ENCODE assay signal across 38 cellular contexts in the genomic region with DNA sequence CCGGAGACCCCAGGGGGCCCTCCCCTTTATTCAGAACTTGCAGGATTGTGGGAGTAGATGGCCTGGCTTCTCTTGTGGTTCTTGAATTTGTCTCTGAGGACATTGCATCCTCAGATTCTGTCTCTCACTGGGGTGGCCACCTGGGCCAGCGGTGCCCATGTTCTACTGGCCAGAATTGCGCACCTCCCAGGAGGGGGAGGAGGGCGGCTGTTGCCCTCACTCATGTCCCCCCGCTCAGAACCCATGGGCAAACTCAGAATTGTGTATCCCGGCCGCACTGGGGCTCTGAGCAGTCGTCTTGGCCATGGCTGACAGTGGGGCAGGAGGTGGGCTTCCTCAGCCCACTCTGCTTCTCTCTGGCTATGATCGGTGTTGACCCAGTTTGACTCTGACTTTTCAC.
"Had no signal": no experiment of that assay in that cellular context is flagged by ENCODE, and none has a peak within 500 bp of the region (broad histone marks: within the 10 kb centered on the region; RNA-seq: fewer than 3 reads in every experiment).

No MANE protein-coding gene starts in this region.

- H3K4me3 Mint-ChIP-seq: activated CD4-positive, alpha-beta memory T cell treated with anti-CD3 and anti-CD28 coated beads for 36 hours; activated CD4-positive, alpha-beta T cell treated with anti-CD3 and anti-CD28 coated beads for 36 hours; activated CD4-positive, alpha-beta T cell treated with anti-CD3 and anti-CD28 coated beads, Interleukin-2, amount 10 ng/mL, durations not matched to agents 24 days and 14 days; activated CD8-positive, alpha-beta memory T cell treated with anti-CD3 and anti-CD28 coated beads, Interleukin-2, amount 10 ng/mL, durations not matched to agents 7 days and 5 days; activated CD8-positive, alpha-beta T cell treated with anti-CD3 and anti-CD28 coated beads, Interleukin-2, amount 10 ng/mL, durations not matched to agents 7 days and 5 days; activated naive CD4-positive, alpha-beta T cell treated with anti-CD3 and anti-CD28 coated beads for 36 hours; activated naive CD4-positive, alpha-beta T cell treated with anti-CD3 and anti-CD28 coated beads, Interleukin-2, amount 50 U/mL, for 24 hours; activated naive CD8-positive, alpha-beta T cell treated with anti-CD3 and anti-CD28 coated beads for 36 hours; activated naive CD8-positive, alpha-beta T cell treated with anti-CD3 and anti-CD28 coated beads, Interleukin-2, amount 50 U/mL, for 24 hours; activated T-helper 1 cell treated with anti-CD3 and anti-CD28 coated beads, Interleukin-12 subunit alpha, Interleukin-12 subunit beta, Interleukin-2, Interleukin-4 antibody, amounts not matched to agents 30 ng/mL and 10 ng/mL and 1 ng/mL, durations not matched to agents 14 hours and 24 hours and 36 hours; brain; effector memory CD8-positive, alpha-beta T cell; T-helper 17 cell; T-helper 2 cell treated with Interferon-gamma antibody and Interleukin-4, amounts not matched to agents 5 μg/mL and 100 μg/mL, for 36 hours had no signal

- ATAC-seq: activated CD4-positive, alpha-beta T cell treated with anti-CD3 and anti-CD28 coated beads for 36 hours; activated CD8-positive, alpha-beta memory T cell treated with anti-CD3 and anti-CD28 coated beads, Interleukin-2, amount 10 ng/mL, durations not matched to agents 7 days and 5 days; activated CD8-positive, alpha-beta T cell treated with anti-CD3 and anti-CD28 coated beads, Interleukin-2, amount 10 ng/mL, durations not matched to agents 7 days and 5 days; activated naive CD8-positive, alpha-beta T cell treated with anti-CD3 and anti-CD28 coated beads, Interleukin-2, amount 50 U/mL, for 24 hours; effector memory CD8-positive, alpha-beta T cell; T-helper 17 cell had no signal

- H3K27me3 Mint-ChIP-seq: activated CD4-positive, alpha-beta memory T cell treated with anti-CD3 and anti-CD28 coated beads for 36 hours; activated CD4-positive, alpha-beta T cell treated with anti-CD3 and anti-CD28 coated beads for 36 hours; activated CD4-positive, alpha-beta T cell treated with anti-CD3 and anti-CD28 coated beads, Interleukin-2, amount 10 ng/mL, durations not matched to agents 24 days and 14 days; activated CD8-positive, alpha-beta memory T cell treated with anti-CD3 and anti-CD28 coated beads, Interleukin-2, amount 10 ng/mL, durations not matched to agents 7 days and 5 days; activated naive CD4-positive, alpha-beta T cell treated with anti-CD3 and anti-CD28 coated beads, Interleukin-2, amount 50 U/mL, for 24 hours; activated naive CD8-positive, alpha-beta T cell treated with anti-CD3 and anti-CD28 coated beads for 36 hours; activated naive CD8-positive, alpha-beta T cell treated with anti-CD3 and anti-CD28 coated beads, Interleukin-2, amount 50 U/mL, for 24 hours; effector memory CD8-positive, alpha-beta T cell; T-helper 17 cell had no signal

- H3K4me1 Mint-ChIP-seq: activated CD4-positive, alpha-beta T cell treated with anti-CD3 and anti-CD28 coated beads for 36 hours; activated CD8-positive, alpha-beta memory T cell treated with anti-CD3 and anti-CD28 coated beads, Interleukin-2, amount 10 ng/mL, durations not matched to agents 7 days and 5 days had no signal

- H3K27me3 ChIP-seq: adrenal gland, ascending aorta, breast epithelium, cardiac muscle cell, esophagus squamous epithelium had no signal

- H3K9me3 ChIP-seq: adrenal gland, ascending aorta, breast epithelium, esophagus squamous epithelium had no signal

- H3K9me3 Mint-ChIP-seq: activated CD4-positive, alpha-beta memory T cell treated with anti-CD3 and anti-CD28 coated beads for 36 hours; activated CD4-positive, alpha-beta T cell treated with anti-CD3 and anti-CD28 coated beads, Interleukin-2, amount 10 ng/mL, durations not matched to agents 24 days and 14 days; activated naive CD4-positive, alpha-beta T cell treated with anti-CD3 and anti-CD28 coated beads for 36 hours; activated naive CD4-positive, alpha-beta T cell treated with anti-CD3 and anti-CD28 coated beads, Interleukin-2, amount 50 U/mL, for 24 hours; activated naive CD8-positive, alpha-beta T cell treated with anti-CD3 and anti-CD28 coated beads for 36 hours; activated naive CD8-positive, alpha-beta T cell treated with anti-CD3 and anti-CD28 coated beads, Interleukin-2, amount 50 U/mL, for 24 hours; effector memory CD8-positive, alpha-beta T cell; T-helper 2 cell treated with Interferon-gamma antibody and Interleukin-4, amounts not matched to agents 5 μg/mL and 100 μg/mL, for 36 hours had no signal

- H3K27ac Mint-ChIP-seq: activated CD4-positive, alpha-beta memory T cell treated with anti-CD3 and anti-CD28 coated beads for 36 hours; activated CD4-positive, alpha-beta T cell treated with anti-CD3 and anti-CD28 coated beads for 36 hours; activated CD4-positive, alpha-beta T cell treated with anti-CD3 and anti-CD28 coated beads, Interleukin-2, amount 10 ng/mL, durations not matched to agents 24 days and 14 days; activated CD8-positive, alpha-beta memory T cell treated with anti-CD3 and anti-CD28 coated beads, Interleukin-2, amount 10 ng/mL, durations not matched to agents 7 days and 5 days; activated CD8-positive, alpha-beta T cell treated with anti-CD3 and anti-CD28 coated beads, Interleukin-2, amount 10 ng/mL, durations not matched to agents 7 days and 5 days; activated naive CD4-positive, alpha-beta T cell treated with anti-CD3 and anti-CD28 coated beads for 36 hours; activated naive CD4-positive, alpha-beta T cell treated with anti-CD3 and anti-CD28 coated beads, Interleukin-2, amount 50 U/mL, for 24 hours; activated naive CD8-positive, alpha-beta T cell treated with anti-CD3 and anti-CD28 coated beads, Interleukin-2, amount 50 U/mL, for 24 hours; activated T-helper 2 cell treated with anti-CD3 and anti-CD28 coated beads, Interferon-gamma antibody, Interleukin-2, Interleukin-4, amounts not matched to agents 10 μg/mL and 5 μg/mL and 100 μg/mL, durations not matched to agents 14 hours and 24 hours and 36 hours; brain; effector memory CD8-positive, alpha-beta T cell; T-helper 17 cell; T-helper 2 cell treated with Interferon-gamma antibody and Interleukin-4, amounts not matched to agents 5 μg/mL and 100 μg/mL, for 36 hours had no signal

- FAIRE-seq: colon, endometrium, endothelial cell of umbilical vein, frontal cortex had no signal

- H3K36me3 ChIP-seq: adrenal gland, ascending aorta, breast epithelium, cardiac muscle cell, esophagus squamous epithelium, WERI-Rb-1 had no signal

- H3K4me1 ChIP-seq: adrenal gland, ascending aorta, breast epithelium, esophagus squamous epithelium had no signal

- H3K27ac ChIP-seq: adrenal gland, ascending aorta, breast epithelium, cardiac muscle cell, epithelial cell of prostate, esophagus squamous epithelium, WERI-Rb-1 had no signal

- H3K4me3 ChIP-seq: adrenal gland, ascending aorta, breast epithelium, cardiac muscle cell, esophagus squamous epithelium had no signal

- DNase-seq: activated CD4-positive, alpha-beta memory T cell treated with anti-CD3 and anti-CD28 coated beads for 36 hours; activated CD4-positive, alpha-beta T cell treated with anti-CD3 and anti-CD28 coated beads for 36 hours; activated CD4-positive, alpha-beta T cell treated with anti-CD3 and anti-CD28 coated beads, Interleukin-2, amount 10 ng/mL, durations not matched to agents 24 days and 14 days; activated CD4-positive, CD25-positive, alpha-beta regulatory T cell; activated CD4-positive, CD25-positive, alpha-beta regulatory T cell treated with anti-CD3 and anti-CD28 coated beads, Interleukin-2, amount 50 U/mL, for 72 hours; activated CD8-positive, alpha-beta memory T cell treated with anti-CD3 and anti-CD28 coated beads, Interleukin-2, amount 50 U/mL, for 4 hours; activated CD8-positive, alpha-beta T cell treated with anti-CD3 and anti-CD28 coated beads, Interleukin-2, amount 10 ng/mL, durations not matched to agents 7 days and 5 days; activated effector memory CD4-positive, alpha-beta T cell treated with anti-CD3 and anti-CD28 coated beads, Interleukin-2, amount 50 U/mL, for 16 hours; activated naive CD4-positive, alpha-beta T cell treated with anti-CD3 and anti-CD28 coated beads for 36 hours; activated naive CD8-positive, alpha-beta T cell treated with anti-CD3 and anti-CD28 coated beads for 36 hours; activated naive CD8-positive, alpha-beta T cell treated with anti-CD3 and anti-CD28 coated beads, Interleukin-2, amount 50 U/mL, for 24 hours; activated T-cell treated with anti-CD3 and anti-CD28 coated beads, Interleukin-2, amount 50 U/mL, for 1 hour; adrenal gland; amygdala; cortex of kidney; dermis blood vessel endothelial cell; effector CD4-positive, alpha-beta T cell; effector memory CD8-positive, alpha-beta T cell; esophagus squamous epithelium; SW 1271; T-helper 1 cell; T-helper 17 cell; T1000; WERI-Rb-1 had no signal
